ENCODE assay signal across 8 cellular contexts in the genomic region with DNA sequence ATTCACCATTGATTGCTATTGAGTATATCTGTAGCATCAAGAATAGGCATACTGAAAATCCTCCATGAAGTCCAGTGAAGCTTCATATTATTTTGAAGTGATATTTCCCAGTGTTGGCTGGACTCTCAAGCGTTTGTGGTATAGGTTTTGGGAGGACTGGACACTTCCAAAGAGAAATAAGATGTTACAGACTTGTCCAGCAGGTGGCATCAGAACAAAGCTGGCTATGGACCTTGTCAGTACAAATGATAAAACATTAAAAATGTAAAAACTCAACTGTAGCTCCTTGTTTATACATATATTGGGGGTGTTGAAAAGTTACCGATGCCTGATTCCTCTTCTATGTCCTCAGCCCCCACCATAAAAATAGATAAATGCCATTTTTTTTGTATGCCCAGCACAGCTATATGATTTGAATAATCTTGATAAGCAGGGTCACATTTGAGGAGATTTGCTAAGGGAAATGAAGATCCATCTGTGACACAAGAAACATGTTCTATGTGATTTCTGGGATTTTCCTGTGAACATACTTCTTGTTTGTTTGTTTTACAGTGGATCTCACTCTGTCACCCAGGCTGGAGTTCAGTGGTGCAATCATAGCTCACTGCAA. TPM values are rescaled to one million over a fixed set of nuclear protein-coding genes. Genes with fewer than 3 reads are reported as not detected.
A peak's percentile ranks its signal among the peaks of the same experiment; 100 is the strongest.
DNase-seq lines count a peak whose midpoint lies in the region; ATAC-seq and TF ChIP-seq lines count a peak whose summit lies in the region.

No MANE protein-coding gene starts in this region.

- H4K20me1 ChIP-seq in smooth muscle cell (ENCODE audit: low read depth), result no peaks in the 10 kb centered on the region

- BruUV-seq in Calu3 (replicated peaks; lab: Mats Ljungman, UMichigan), result no TSS peak

- POLR2A ChIA-PET in WTC11 (lab: Charles Lee), result interaction anchor here (0.6 kb wide), 1 partner anchor 173 kb away, joined by 4 read pairs; no protein-coding TSS in a partner anchor

- no peaks in the 10 kb centered on the region for H3K79me2 ChIP-seq in smooth muscle cell (ENCODE audit: low read depth)

- ATAC-seq in WTC11, result peak; percentile 32
- no peak for ATAC-seq in GM19035 (IDR thresholded peaks at IDR 0.05; ENCODE audit: unreplicated experiment)

- intact Hi-C loops in Calu3 (cut with micrococcal nuclease; ENCODE audit: unreplicated experiment), result loop anchor here (5.0 kb wide), 1 partner anchor 482 kb away; no protein-coding TSS in a partner anchor

- peak; percentile 89 for TF ChIP-seq CTCF in 22Rv1 (IDR thresholded peaks at IDR 0.05)
- TF ChIP-seq CTCF in Calu3 (IDR thresholded peaks at IDR 0.05; ENCODE audit: unreplicated experiment), result peak; percentile 24
- 0 out of 2 replicates have a peak, but pooled peaks have one; percentile 29 for TF ChIP-seq CTCF in WTC11 (IDR thresholded peaks at IDR 0.05)
- TF ChIP-seq CTCF in glutamatergic neuron (IDR thresholded peaks at IDR 0.05; ENCODE audit: partially characterized antibody, unreplicated experiment), result peak; percentile 80
- peak; percentile 66 for TF ChIP-seq CTCF in smooth muscle cell (IDR thresholded peaks at IDR 0.05; ENCODE audit: borderline replicate concordance, insufficient read depth, poor library complexity, severe bottlenecking)

- H3K4me3 Mint-ChIP-seq in Calu3 (ENCODE audit: low read depth, unreplicated experiment) (no peak overlapping the region), WTC11 (no peak overlapping the region), glutamatergic neuron (ENCODE audit: unreplicated experiment) (no peak overlapping the region)

- H3K9ac ChIP-seq in smooth muscle cell (ENCODE audit: low read depth), result no peak overlapping the region

- no peaks in the 10 kb centered on the region for H3K27me3 ChIP-seq in smooth muscle cell (ENCODE audit: low read depth)

- H3F3A ChIP-seq in smooth muscle cell (ENCODE audit: low read depth), result no peaks in the 10 kb centered on the region

- H3K4me2 ChIP-seq in smooth muscle cell, result no peak overlapping the region

- CTCF ChIA-PET in Calu3 (lab: Charles Lee) (interaction anchor here (0.6 to 1.4 kb wide), 11 partner anchors 8 to 644 kb away, joined by 3 to 20 read pairs (median 3); no protein-coding TSS in a partner anchor), WTC11 (lab: Charles Lee) (interaction anchor here (0.6 to 4.2 kb wide), 29 partner anchors 10 to 468 kb away, joined by 3 to 79 read pairs (median 4); a partner anchor contains a TSS)

- H3K9me3 ChIP-seq in smooth muscle cell (replicated peaks; ENCODE audit: low read depth), result no peaks in the 10 kb centered on the region

- no peaks in the 10 kb centered on the region for H3K36me3 ChIP-seq in smooth muscle cell (ENCODE audit: low read depth)

- H3K27me3 Mint-ChIP-seq in Calu3 (ENCODE audit: unreplicated experiment) (peaks cover 15% of the 10 kb centered on the region), WTC11 (ENCODE audit: low read depth) (no peaks in the 10 kb centered on the region), glutamatergic neuron (ENCODE audit: unreplicated experiment) (peaks cover 7% of the 10 kb centered on the region)

- H3K36me3 Mint-ChIP-seq in Calu3 (ENCODE audit: insufficient read depth, unreplicated experiment), result no peaks in the 10 kb centered on the region
- no peaks in the 10 kb centered on the region for H3K36me3 Mint-ChIP-seq in WTC11
- no peaks in the 10 kb centered on the region for H3K36me3 Mint-ChIP-seq in glutamatergic neuron (ENCODE audit: unreplicated experiment)

- H3K9me3 Mint-ChIP-seq in Calu3 (ENCODE audit: low read depth, unreplicated experiment) (no peaks in the 10 kb centered on the region), WTC11 (no peaks in the 10 kb centered on the region), glutamatergic neuron (ENCODE audit: unreplicated experiment) (peaks cover 6% of the 10 kb centered on the region)

- H3K4me1 Mint-ChIP-seq in Calu3 (ENCODE audit: low read depth, unreplicated experiment), result no peaks in the 10 kb centered on the region
- H3K4me1 Mint-ChIP-seq in WTC11, result peaks cover 10% of the 10 kb centered on the region
- H3K4me1 Mint-ChIP-seq in glutamatergic neuron (ENCODE audit: low read depth, unreplicated experiment), result peaks cover 3% of the 10 kb centered on the region

- peak; percentile 56 for DNase-seq in Calu3
- DNase-seq in M059J (ENCODE audit: low read depth), result peak; percentile 49
- no peak for DNase-seq in WTC11 (ENCODE audit: low spot score)
- DNase-seq in glutamatergic neuron, result no peak
- no peak for DNase-seq in smooth muscle cell (lab: John Stamatoyannopoulos, UW; ENCODE audit: unreplicated experiment)
- DNase-seq in activated effector memory CD4-positive, alpha-beta T cell treated with Interleukin-2 at 50 U/mL for 16 hours, result no peak

- no peak overlapping the region for H2AFZ ChIP-seq in smooth muscle cell (ENCODE audit: low read depth)

- H3K4me1 ChIP-seq in smooth muscle cell (ENCODE audit: low read depth), result no peaks in the 10 kb centered on the region

- H3K27ac ChIP-seq in 22Rv1 (no peak overlapping the region), smooth muscle cell (ENCODE audit: low read depth) (no peak overlapping the region)

- H3K27ac Mint-ChIP-seq in Calu3 (ENCODE audit: unreplicated experiment) (no peak overlapping the region), WTC11 (no peak overlapping the region), glutamatergic neuron (ENCODE audit: unreplicated experiment) (no peak overlapping the region)

- no peak overlapping the region for H3K4me3 ChIP-seq in smooth muscle cell

- 53% methylated on average over 2 of the region's 2 CpGs for WGBS in smooth muscle cell (ENCODE audit: low lambda C conversion rate)

TF ChIP-seq in WTC11, 78 proteins besides CTCF, POLR2A, EP300 and RAD21:
- TF ChIP-seq KAT7 (CRISPR knock-in tag; IDR thresholded peaks at IDR 0.05; ENCODE audit: borderline replicate concordance) (no peak), ATF1 (CRISPR knock-in tag; IDR thresholded peaks at IDR 0.05) (no peak), MYBL2 (CRISPR knock-in tag; IDR thresholded peaks at IDR 0.05) (no peak), ZNF121 (CRISPR knock-in tag; IDR thresholded peaks at IDR 0.05) (no peak), SOX15 (CRISPR knock-in tag; IDR thresholded peaks at IDR 0.05) (no peak), ZNF671 (CRISPR knock-in tag; IDR thresholded peaks at IDR 0.05) (no peak)
- TF ChIP-seq, protein P1, sequence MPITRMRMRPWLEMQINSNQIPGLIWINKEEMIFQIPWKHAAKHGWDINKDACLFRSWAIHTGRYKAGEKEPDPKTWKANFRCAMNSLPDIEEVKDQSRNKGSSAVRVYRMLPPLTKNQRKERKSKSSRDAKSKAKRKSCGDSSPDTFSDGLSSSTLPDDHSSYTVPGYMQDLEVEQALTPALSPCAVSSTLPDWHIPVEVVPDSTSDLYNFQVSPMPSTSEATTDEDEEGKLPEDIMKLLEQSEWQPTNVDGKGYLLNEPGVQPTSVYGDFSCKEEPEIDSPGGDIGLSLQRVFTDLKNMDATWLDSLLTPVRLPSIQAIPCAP (CRISPR knock-in tag; IDR thresholded peaks at IDR 0.05), result no peak
- TF ChIP-seq, protein P2, sequence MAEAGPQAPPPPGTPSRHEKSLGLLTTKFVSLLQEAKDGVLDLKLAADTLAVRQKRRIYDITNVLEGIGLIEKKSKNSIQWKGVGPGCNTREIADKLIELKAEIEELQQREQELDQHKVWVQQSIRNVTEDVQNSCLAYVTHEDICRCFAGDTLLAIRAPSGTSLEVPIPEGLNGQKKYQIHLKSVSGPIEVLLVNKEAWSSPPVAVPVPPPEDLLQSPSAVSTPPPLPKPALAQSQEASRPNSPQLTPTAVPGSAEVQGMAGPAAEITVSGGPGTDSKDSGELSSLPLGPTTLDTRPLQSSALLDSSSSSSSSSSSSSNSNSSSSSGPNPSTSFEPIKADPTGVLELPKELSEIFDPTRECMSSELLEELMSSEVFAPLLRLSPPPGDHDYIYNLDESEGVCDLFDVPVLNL (CRISPR knock-in tag; IDR thresholded peaks at IDR 0.05; ENCODE audit: borderline replicate concordance, low read depth), result no peak

RNA-seq across cellular contexts. Expression of a gene that starts 54.5 kb away (rescaled TPM):
- total RNA-seq in Calu3 (2022), result 0.61 TPM in 1 of 2 replicates, not detected in the other
- not detected in 2 replicates for total RNA-seq in M059J (2014; rRNA removed; shearing (Covaris generic))
- total RNA-seq in WTC11 (2021), result 0.73 to 1.9 TPM (median 0.85 TPM) in 3 replicates
- not detected for total RNA-seq in glutamatergic neuron (ENCODE audit: unreplicated experiment)
- total RNA-seq in smooth muscle cell, result not detected in 2 replicates
- not detected in 2 replicates for polyA plus RNA-seq in smooth muscle cell

Comparison
In these comparisons a context has a peak if more than half of its experiments do, and no peak if none do; other contexts are left out.
1. CTCF ChIP-seq: peak in every context shown above with its lines; median percentile 89 in 22Rv1; 80 in glutamatergic neuron; 66 in smooth muscle cell; 29 in WTC11; 24 in Calu3.
2. DNase-seq: peak in Calu3 (single experiment) and M059J (single experiment); none in WTC11 (single experiment), glutamatergic neuron (single experiment), smooth muscle cell (single experiment) and activated effector memory CD4-positive, alpha-beta T cell treated with Interleukin-2 at 50 U/mL for 16 hours (single experiment).